ENCODE assay signal across 8 cellular contexts in genomic region chr20:3045042-3045815, GRCh38. TPM values are rescaled to one million over a fixed set of nuclear protein-coding genes. Genes with fewer than 3 reads are reported as not detected.
DNase-seq lines count a peak whose midpoint lies in the region; ATAC-seq, FAIRE-seq and TF ChIP-seq lines count a peak whose summit lies in the region.

No MANE protein-coding gene starts in this region.

- dilution Hi-C loops in endothelial cell of umbilical vein (cut with MboI; ENCODE audit: extremely low pct_ligation_motif_present, low sequenced_read_pairs), result no loop called here

- ATAC-seq in GM18505 (IDR thresholded peaks at IDR 0.05; ENCODE audit: unreplicated experiment) (peak; percentile 33), HG02943 (IDR thresholded peaks at IDR 0.05; ENCODE audit: low read depth, unreplicated experiment) (peak; percentile 33)

- peak overlapping the region; percentile 35 for H3K4me2 ChIP-seq in endothelial cell of umbilical vein (ENCODE audit: insufficient read depth, low read length)

- H3K27ac ChIP-seq in A673 (ENCODE audit: low read depth, low read length, poor library complexity, severe bottlenecking) (peak overlapping the region; percentile 87), endothelial cell of umbilical vein (ENCODE audit: insufficient read depth, low read depth, low read length) (no peak overlapping the region), mucosa of rectum (ENCODE audit: low read depth in 2 of 2, low read length in 2 of 2) (peak overlapping the region; percentile 80 to 88), subcutaneous abdominal adipose tissue (ENCODE audit: low read depth, low read length) (peak overlapping the region; percentile 67)

- peak overlapping the region; percentile 46 for H3K9ac ChIP-seq in endothelial cell of umbilical vein (replicated peaks; ENCODE audit: extremely low read depth, insufficient read depth, low read length)
- H3K9ac ChIP-seq in mucosa of rectum (ENCODE audit: low read depth in 1 of 2, low read length in 2 of 2), result peak overlapping the region; percentile 67 to 70
- H3K9ac ChIP-seq in subcutaneous abdominal adipose tissue (ENCODE audit: low read length in 5 of 5), result peak overlapping the region in 4 of 5 donors; percentile 60 to 86 (median 70)

- POLR2A ChIA-PET in A673 (lab: Charles Lee; ENCODE audit: low non-redundant PET), result interaction anchor here (0.6 kb wide), 2 partner anchors 51 to 156 kb away, joined by 3 to 7 read pairs; no protein-coding TSS in a partner anchor
- POLR2A ChIA-PET in endothelial cell of umbilical vein (lab: Charles Lee), result interaction anchor here (0.6 kb wide), 2 partner anchors 135 to 1936 kb away, joined by 3 to 6 read pairs; no protein-coding TSS in a partner anchor

- H3K36me3 ChIP-seq in A673 (ENCODE audit: insufficient read depth, low read length, poor library complexity, severe bottlenecking) (peaks cover 28% of the 10 kb centered on the region), endothelial cell of umbilical vein (ENCODE audit: control insufficient read depth in 2 of 2, extremely low read depth in 1 of 2, insufficient read depth in 2 of 2, low read length in 2 of 2) (peaks cover 3 to 17% of the 10 kb centered on the region in 2 experiments), mucosa of rectum (ENCODE audit: control insufficient read depth in 2 of 2, insufficient read depth in 2 of 2, low read length in 2 of 2) (peaks cover 15 to 28% of the 10 kb centered on the region in 2 donors), subcutaneous abdominal adipose tissue (ENCODE audit: control insufficient read depth in 5 of 5, insufficient read depth in 5 of 5, low read length in 5 of 5) (peaks cover 0 to 34% (median 30%) of the 10 kb centered on the region in 5 donors)

- no peaks in the 10 kb centered on the region for H3K9me1 ChIP-seq in endothelial cell of umbilical vein (replicated peaks; ENCODE audit: control insufficient read depth, extremely low read depth, insufficient read depth, low read length)

- no peaks in the 10 kb centered on the region for H4K20me1 ChIP-seq in endothelial cell of umbilical vein (replicated peaks; ENCODE audit: control insufficient read depth, extremely low read depth, insufficient read depth, low read length)

- H3K4me3 ChIP-seq in A673 (ENCODE audit: low read depth, low read length, poor library complexity, severe bottlenecking), result peak overlapping the region; percentile 98
- H3K4me3 ChIP-seq in endothelial cell of umbilical vein (replicated peaks in 1 of 3; ENCODE audit: insufficient read depth in 1 of 3, low read depth in 1 of 3, low read length in 3 of 3), result peak overlapping the region; percentile 20 to 93 (median 63)
- H3K4me3 ChIP-seq in mucosa of rectum (ENCODE audit: low read length in 2 of 2), result peak overlapping the region; percentile 75 to 82
- peak overlapping the region; percentile 74 to 93 (median 88) for H3K4me3 ChIP-seq in subcutaneous abdominal adipose tissue (ENCODE audit: low read depth in 1 of 5, low read length in 5 of 5)

- CTCF ChIA-PET in A673 (lab: Charles Lee), result interaction anchor here (0.6 to 1.0 kb wide), 2 partner anchors 9 to 1652 kb away, joined by 4 to 7 read pairs; no protein-coding TSS in a partner anchor
- CTCF ChIA-PET in endothelial cell of umbilical vein (lab: Charles Lee), result interaction anchor here (1.0 to 1.1 kb wide), 2 partner anchors 8 to 193 kb away, joined by 3 to 4 read pairs; no protein-coding TSS in a partner anchor

- peak; percentile 44 for FAIRE-seq in endothelial cell of umbilical vein (lab: Jason Lieb, UNC)

- no peak for TF ChIP-seq POLR2A in GM18505 (IDR thresholded peaks at IDR 0.05; ENCODE audit: borderline replicate concordance, extremely low read depth, insufficient read depth, insufficient read length)
- no peak for TF ChIP-seq POLR2A in endothelial cell of umbilical vein (IDR thresholded peaks at IDR 0.05; ENCODE audit: low read depth, low read length)

- DNase-seq in A673 (ENCODE audit: low spot score), result no peak
- DNase-seq in NCI-H2196 (lab: John Stamatoyannopoulos, UW; ENCODE audit: unreplicated experiment), result peak; percentile 84
- DNase-seq in activated CD4-positive, alpha-beta T cell treated with anti-CD3 and anti-CD28 coated beads, Interleukin-2, amount 50 U/mL, for 48 hours, result peak; percentile 77 to 81
- DNase-seq in endothelial cell of umbilical vein (ENCODE audit: low read depth, low spot score), result no peak

- TF ChIP-seq CTCF in A673 (conservative IDR thresholded peaks at IDR 0.05; ENCODE audit: low read depth, low read length) (no peak), endothelial cell of umbilical vein (IDR thresholded peaks at IDR 0.05; ENCODE audit: extremely low read depth in 1 of 2, insufficient read depth in 1 of 2, low read depth in 1 of 2, low read length in 2 of 2) (no peak)

- peak overlapping the region; percentile 64 for H2AFZ ChIP-seq in endothelial cell of umbilical vein (ENCODE audit: low read depth, low read length)

- H3K4me1 ChIP-seq in A673 (ENCODE audit: insufficient read depth, low read length, poor library complexity, severe bottlenecking) (peaks cover 2% of the 10 kb centered on the region), endothelial cell of umbilical vein (ENCODE audit: control insufficient read depth, extremely low read depth, insufficient read depth, low read length) (peaks cover 13% of the 10 kb centered on the region), mucosa of rectum (ENCODE audit: control insufficient read depth in 2 of 2, insufficient read depth in 2 of 2, low read length in 2 of 2) (peaks cover 6 to 15% of the 10 kb centered on the region in 2 donors), subcutaneous abdominal adipose tissue (ENCODE audit: control insufficient read depth in 5 of 5, insufficient read depth in 5 of 5, low read length in 5 of 5) (peaks cover 2 to 49% (median 42%) of the 10 kb centered on the region in 5 donors)

- peaks cover 9% of the 10 kb centered on the region for H3K79me2 ChIP-seq in endothelial cell of umbilical vein (ENCODE audit: control insufficient read depth, insufficient read depth, low read length)

- no peaks in the 10 kb centered on the region for H3K9me3 ChIP-seq in A673 (ENCODE audit: low read depth, low read length, poor library complexity, severe bottlenecking)
- H3K9me3 ChIP-seq in endothelial cell of umbilical vein (replicated peaks; ENCODE audit: control insufficient read depth, insufficient read depth, low read length), result no peaks in the 10 kb centered on the region
- H3K9me3 ChIP-seq in mucosa of rectum (ENCODE audit: control insufficient read depth in 2 of 2, low read length in 2 of 2), result no peaks in the 10 kb centered on the region
- H3K9me3 ChIP-seq in subcutaneous abdominal adipose tissue (ENCODE audit: control insufficient read depth in 5 of 5, low read length in 5 of 5), result no peaks in the 10 kb centered on the region

- intact Hi-C loops in A673 (cut with micrococcal nuclease; ENCODE audit: unreplicated experiment) (no loop called here), endothelial cell of umbilical vein (cut with micrococcal nuclease) (loop anchor here (5.0 kb wide), 1 partner anchor 173 kb away; the partner anchor contains the start of gene PTPRA)

- H3K27me3 ChIP-seq in A673 (replicated peaks; ENCODE audit: insufficient read depth, low read depth, low read length, poor library complexity) (no peaks in the 10 kb centered on the region), endothelial cell of umbilical vein (ENCODE audit: control insufficient read depth in 2 of 2, insufficient read depth in 2 of 2, low read length in 2 of 2) (no peaks in the 10 kb centered on the region), mucosa of rectum (ENCODE audit: control insufficient read depth in 2 of 2, insufficient read depth in 2 of 2, low read length in 2 of 2) (no peaks in the 10 kb centered on the region), subcutaneous abdominal adipose tissue (ENCODE audit: control insufficient read depth in 5 of 5, insufficient read depth in 4 of 5, low read length in 5 of 5) (no peaks in the 10 kb centered on the region)

- BruUV-seq in A673 (replicated peaks; lab: Mats Ljungman, UMichigan) (no TSS peak), endothelial cell of umbilical vein (replicated peaks; lab: Mats Ljungman, UMichigan) (no TSS peak)

RNA-seq across cellular contexts. Expression of gene MRPS26, which starts 0.6 kb away (rescaled TPM):
- 73.4 and 77.7 TPM in 2 replicates for total RNA-seq in A673 (2021)
- total RNA-seq in endothelial cell of umbilical vein, result 41.2 and 43.9 TPM in 2 replicates
- polyA plus RNA-seq in endothelial cell of umbilical vein, result 41.0 and 48.7 TPM in 2 replicates
- polyA plus RNA-seq in endothelial cell of umbilical vein (2011; cell fraction: cytosol; rRNA removed), result 39.0 and 48.8 TPM in 2 replicates
- polyA plus RNA-seq in endothelial cell of umbilical vein (2011; cell fraction: nucleus; rRNA removed), result 17.1 and 18.0 TPM in 2 replicates
- polyA plus RNA-seq in endothelial cell of umbilical vein (2012), result 40.9 and 42.0 TPM in 2 replicates
- polyA minus RNA-seq in endothelial cell of umbilical vein, result 12.5 and 16.1 TPM in 2 replicates
- 23.8 TPM for polyA minus RNA-seq in endothelial cell of umbilical vein (2011; cell fraction: cytosol; rRNA and poly(A)+ RNA removed)
- 2.9 and 4.5 TPM in 2 replicates for polyA minus RNA-seq in endothelial cell of umbilical vein (2011; cell fraction: nucleus; rRNA and poly(A)+ RNA removed)

RNA-seq across cellular contexts. Expression of gene GNRH2, which starts 1.8 kb away (rescaled TPM):
- total RNA-seq in A673 (2021), result 0.85 and 1.5 TPM in 2 replicates
- total RNA-seq in endothelial cell of umbilical vein, result 1.7 and 1.9 TPM in 2 replicates
- polyA plus RNA-seq in endothelial cell of umbilical vein, result 0.13 TPM in 1 of 2 replicates, not detected in the other
- polyA plus RNA-seq in endothelial cell of umbilical vein (2011; cell fraction: cytosol; rRNA removed), result not detected in 2 replicates
- polyA plus RNA-seq in endothelial cell of umbilical vein (2011; cell fraction: nucleus; rRNA removed), result 2.4 and 3.2 TPM in 2 replicates
- polyA plus RNA-seq in endothelial cell of umbilical vein (2012), result not detected in 2 replicates
- polyA minus RNA-seq in endothelial cell of umbilical vein, result 0.85 and 1.7 TPM in 2 replicates
- not detected for polyA minus RNA-seq in endothelial cell of umbilical vein (2011; cell fraction: cytosol; rRNA and poly(A)+ RNA removed)
- polyA minus RNA-seq in endothelial cell of umbilical vein (2011; cell fraction: nucleus; rRNA and poly(A)+ RNA removed), result 1.3 and 2.8 TPM in 2 replicates

RNA-seq across cellular contexts. Expression of gene OXT, which starts 26.2 kb away (rescaled TPM):
- not detected in 2 replicates for total RNA-seq in A673 (2021)
- total RNA-seq in endothelial cell of umbilical vein, result not detected in 2 replicates
- polyA plus RNA-seq in endothelial cell of umbilical vein, result not detected in 2 replicates
- polyA plus RNA-seq in endothelial cell of umbilical vein (2011; cell fraction: cytosol; rRNA removed), result not detected in 2 replicates
- not detected in 2 replicates for polyA plus RNA-seq in endothelial cell of umbilical vein (2011; cell fraction: nucleus; rRNA removed)
- polyA plus RNA-seq in endothelial cell of umbilical vein (2012), result not detected in 2 replicates
- not detected in 2 replicates for polyA minus RNA-seq in endothelial cell of umbilical vein
- polyA minus RNA-seq in endothelial cell of umbilical vein (2011; cell fraction: cytosol; rRNA and poly(A)+ RNA removed), result not detected
- not detected in 2 replicates for polyA minus RNA-seq in endothelial cell of umbilical vein (2011; cell fraction: nucleus; rRNA and poly(A)+ RNA removed)

RNA-seq across cellular contexts. Expression of gene AVP, which starts 39.3 kb away (rescaled TPM):
- total RNA-seq in A673 (2021) (not detected in 2 replicates), endothelial cell of umbilical vein (not detected in 2 replicates)
- polyA plus RNA-seq in endothelial cell of umbilical vein, result not detected in 2 replicates
- not detected in 2 replicates for polyA plus RNA-seq in endothelial cell of umbilical vein (2011; cell fraction: cytosol; rRNA removed)
- polyA plus RNA-seq in endothelial cell of umbilical vein (2011; cell fraction: nucleus; rRNA removed), result not detected in 2 replicates
- not detected in 2 replicates for polyA plus RNA-seq in endothelial cell of umbilical vein (2012)
- not detected in 2 replicates for polyA minus RNA-seq in endothelial cell of umbilical vein
- not detected for polyA minus RNA-seq in endothelial cell of umbilical vein (2011; cell fraction: cytosol; rRNA and poly(A)+ RNA removed)
- polyA minus RNA-seq in endothelial cell of umbilical vein (2011; cell fraction: nucleus; rRNA and poly(A)+ RNA removed), result not detected in 2 replicates

Comparison
In these comparisons a context has a peak if more than half of its experiments do, and no peak if none do; other contexts are left out.
1. DNase-seq: peak in NCI-H2196 (single experiment) and activated CD4-positive, alpha-beta T cell treated with anti-CD3 and anti-CD28 coated beads, Interleukin-2, amount 50 U/mL, for 48 hours (2 of 2); none in A673 (single experiment) and endothelial cell of umbilical vein (single experiment).
2. Peak in every context shown above with its lines, with median percentiles within 50 percentile points of each other: H3K4me3 ChIP-seq and H3K9ac ChIP-seq.